In genomic region chr1:110396259-110396958, GRCh38 we compare ENCODE assay signal across 2 cellular contexts.
TF ChIP-seq lines count a peak whose summit lies in the region.

No MANE protein-coding gene starts in this region.

TF ChIP-seq in K562, 482 proteins besides CTCF, POLR2A, EP300 and RAD21:
- peak; percentile 55; the same call in 1 of the 2 replicates for TF ChIP-seq POLR2G (IDR thresholded peaks at IDR 0.05; ENCODE audit: low read depth, low read length)

TF ChIP-seq in HepG2, 621 proteins besides CTCF, POLR2A, EP300 and RAD21:
- peak; percentile 26 for TF ChIP-seq AGO2 (optimal IDR thresholded peaks at IDR 0.05; ENCODE audit: low read depth, low read length)
TF ChIP-seq in HepG2: peak in this region for 1; not testable (repeated sequence) for 620.
